1 cellular context compared by ENCODE assay signal in the genomic region with DNA sequence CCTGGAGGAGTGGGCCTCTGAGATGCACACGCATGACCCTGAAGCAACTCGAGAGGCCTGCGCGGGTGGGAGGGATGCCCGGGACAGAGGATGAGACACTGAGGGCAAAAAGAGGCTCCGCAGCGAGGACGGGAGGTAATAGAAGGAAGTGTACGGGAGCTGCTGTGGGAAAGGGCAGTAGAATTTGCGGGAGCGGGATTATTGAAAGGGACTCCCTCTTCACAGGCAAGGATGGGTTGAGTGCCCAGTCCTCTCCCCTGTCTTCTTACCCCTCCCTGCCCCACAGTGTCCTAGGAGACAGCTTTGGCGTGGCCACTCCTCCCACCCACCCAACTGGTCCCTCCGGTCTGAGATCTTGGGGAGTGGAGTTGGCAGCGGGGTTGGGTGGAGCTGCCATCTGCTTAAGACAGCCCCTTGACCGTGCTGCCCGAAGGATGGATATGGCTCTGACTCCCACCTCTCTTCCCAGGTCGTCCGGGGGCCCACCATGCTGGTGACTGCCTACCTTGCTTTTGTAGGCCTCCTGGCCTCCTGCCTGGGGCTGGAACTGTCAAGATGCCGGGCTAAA.
TF ChIP-seq lines count a peak whose summit lies in the region.

No MANE protein-coding gene starts in this region.

TF ChIP-seq in GM23338, 12 proteins besides CTCF, POLR2A, EP300 and RAD21 (continued from another document):
- no peak for TF ChIP-seq EZH2phosphoT487 (IDR thresholded peaks at IDR 0.05; ENCODE audit: unreplicated experiment)
- no peak for TF ChIP-seq POLR2AphosphoS5 (IDR thresholded peaks at IDR 0.05; ENCODE audit: low read depth)
- TF ChIP-seq JUNB (IDR thresholded peaks at IDR 0.05; ENCODE audit: unreplicated experiment), result no peak
